In genomic region chr11:9664276-9665171, GRCh38 we compare ENCODE assay signal across 8 cellular contexts. TPM values are rescaled to one million over a fixed set of nuclear protein-coding genes. Genes with fewer than 3 reads are reported as not detected.
DNase-seq lines count a peak whose midpoint lies in the region; ATAC-seq and TF ChIP-seq lines count a peak whose summit lies in the region.

No MANE protein-coding gene starts in this region.

- H3K27me3 ChIP-seq in DOHH2 (ENCODE audit: control insufficient read depth, low read length) (no peaks in the 10 kb centered on the region), SK-N-SH (ENCODE audit: insufficient read depth) (no peaks in the 10 kb centered on the region)

- H3K4me2 ChIP-seq in DOHH2 (ENCODE audit: low read length) (peak overlapping the region; percentile 82), SK-N-SH (peak overlapping the region; percentile 80)

- 0 out of 2 replicates have a peak, but pooled peaks cover 3% of the 10 kb centered on the region for H3K9me3 ChIP-seq in DOHH2 (ENCODE audit: control insufficient read depth, insufficient read depth, low read length)
- H3K9me3 ChIP-seq in SK-N-SH, result peaks cover 21% of the 10 kb centered on the region; the same call in 1 of the 2 replicates

- H3F3A ChIP-seq in DOHH2 (ENCODE audit: control insufficient read depth, insufficient read depth) (peaks cover 37% of the 10 kb centered on the region), SK-N-SH (replicated peaks; ENCODE audit: insufficient read depth) (peaks cover 16% of the 10 kb centered on the region)

- no peak for TF ChIP-seq RAD21 in SK-N-SH (IDR thresholded peaks at IDR 0.05; ENCODE audit: low read length)

- CTCF ChIA-PET in SK-N-SH (lab: Yijun Ruan, JAX), result interaction anchor here (0.7 kb wide), 2 partner anchors 34 to 83 kb away, joined by 3 read pairs; no protein-coding TSS in a partner anchor

- peak overlapping the region; percentile 84 for H3K4me3 ChIP-seq in DOHH2 (ENCODE audit: low read length)
- peak overlapping the region; percentile 73 to 86 for H3K4me3 ChIP-seq in SK-N-SH (ENCODE audit: low read depth in 2 of 2, low read length in 1 of 2)

- WGBS in SK-N-SH (ENCODE audit: low lambda C conversion rate), result 9% methylated on average over 33 of the region's 43 CpGs

- no peak for TF ChIP-seq CTCF in DOHH2 (IDR thresholded peaks at IDR 0.05; ENCODE audit: low read depth, low read length, poor library complexity, severe bottlenecking)
- TF ChIP-seq CTCF in SK-N-SH (IDR thresholded peaks at IDR 0.05), result no peak

- DNase-seq in SK-N-SH, result no peak
- peak in 7 of 61 donors; percentile 20 to 57 (median 32) for DNase-seq in caudate nucleus (lab: John Stamatoyannopoulos, UW)
- DNase-seq in kidney tubule cell (ENCODE audit: low spot score), result peak; percentile 65
- peak; percentile 1 for DNase-seq in stimulated activated CD8-positive, alpha-beta memory T cell treated with anti-CD3 and anti-CD28 coated beads, Interleukin-15, amount 100 ng/mL, for 24 hours (ENCODE audit: low read depth)
- no peak for DNase-seq in NCI-H187 treated with DMSO at 0.1 percent for 48 hours (lab: John Stamatoyannopoulos, UW)

- H3K4me1 ChIP-seq in DOHH2 (ENCODE audit: control insufficient read depth, low read length) (peaks cover 59% of the 10 kb centered on the region), SK-N-SH (ENCODE audit: control insufficient read depth in 1 of 2, insufficient read depth in 2 of 2, low read depth in 1 of 2, low read length in 1 of 2) (peaks cover 0 to 4% of the 10 kb centered on the region in 2 experiments; a peak in 1 of 4 replicates)

- ATAC-seq in GM19372 (IDR thresholded peaks at IDR 0.05; ENCODE audit: low read depth, unreplicated experiment) (peak; percentile 37), HG03378 (IDR thresholded peaks at IDR 0.05; ENCODE audit: unreplicated experiment) (peak; percentile 22)

- POLR2A ChIA-PET in SK-N-SH (lab: Yijun Ruan, JAX), result interaction anchor here (0.8 to 1.0 kb wide), 2 partner anchors 9 to 91 kb away, joined by 3 read pairs; partner anchors contain the start of gene WEE1

- H3K36me3 ChIP-seq in DOHH2 (ENCODE audit: control insufficient read depth, low read length) (peaks cover 50% of the 10 kb centered on the region), SK-N-SH (replicated peaks in 1 of 2; ENCODE audit: control insufficient read depth in 1 of 2, insufficient read depth in 2 of 2, low read length in 1 of 2) (peaks cover 0 to 32% of the 10 kb centered on the region in 2 experiments)

- H2AFZ ChIP-seq in SK-N-SH (ENCODE audit: low read depth), result peak overlapping the region; percentile 86

- H3K27ac ChIP-seq in DOHH2 (ENCODE audit: low read depth, low read length) (peak overlapping the region; percentile 95), SK-N-SH (ENCODE audit: low read depth in 2 of 2, low read length in 1 of 2) (peak overlapping the region; percentile 31 to 77; a peak in 3 of 4 replicates), caudate nucleus (ENCODE audit: low read depth, low read length) (peak overlapping the region; percentile 87)

- H4K20me1 ChIP-seq in DOHH2 (ENCODE audit: control insufficient read depth, insufficient read depth, low read depth, low read length), result no peaks in the 10 kb centered on the region
- H4K20me1 ChIP-seq in SK-N-SH (ENCODE audit: insufficient read depth), result no peaks in the 10 kb centered on the region

- no peaks in the 10 kb centered on the region for H3K9me2 ChIP-seq in DOHH2 (replicated peaks; ENCODE audit: control insufficient read depth, low read length)
- no peaks in the 10 kb centered on the region for H3K9me2 ChIP-seq in SK-N-SH

- peaks cover 71% of the 10 kb centered on the region for H3K79me2 ChIP-seq in DOHH2 (ENCODE audit: control insufficient read depth, low read length)
- peaks cover 52% of the 10 kb centered on the region for H3K79me2 ChIP-seq in SK-N-SH (ENCODE audit: insufficient read depth)

- peak overlapping the region; percentile 87 for H3K9ac ChIP-seq in SK-N-SH

- no peak for TF ChIP-seq EP300 in SK-N-SH (IDR thresholded peaks at IDR 0.05; ENCODE audit: borderline replicate concordance in 1 of 2, low read depth in 1 of 2, low read length in 1 of 2)

TF ChIP-seq in SK-N-SH, 30 proteins besides CTCF, POLR2A, EP300 and RAD21:
- 0 out of 2 replicates have a peak, but pooled peaks have one; percentile 9 for TF ChIP-seq POLR2AphosphoS5 (IDR thresholded peaks at IDR 0.05; ENCODE audit: low read depth, low read length)
- no peak for TF ChIP-seq TAF1 (IDR thresholded peaks at IDR 0.05; ENCODE audit: borderline replicate concordance, low read depth, low read length)
- TF ChIP-seq FOSL2 (IDR thresholded peaks at IDR 0.05; ENCODE audit: borderline replicate concordance, low read depth), result no peak
- TF ChIP-seq NFIC (IDR thresholded peaks at IDR 0.05; ENCODE audit: borderline replicate concordance), result peak; percentile 53; the same call in 1 of the 2 replicates
- no peak for TF ChIP-seq ZBTB33 (IDR thresholded peaks at IDR 0.05; ENCODE audit: borderline replicate concordance, low read depth)

RNA-seq across cellular contexts. Expression of gene SWAP70, which starts 0.6 kb away (rescaled TPM):
- 10.6 and 11.9 TPM in 2 replicates for polyA plus RNA-seq in SK-N-SH (2012; rRNA removed)
- polyA plus RNA-seq in SK-N-SH (2012; cell fraction: cytosol; rRNA removed), result 14.5 and 15.9 TPM in 2 replicates
- polyA plus RNA-seq in SK-N-SH (2012; cell fraction: nucleus; rRNA removed), result 3.8 and 7.6 TPM in 2 replicates

Comparison
In these comparisons a context has a peak if more than half of its experiments do, and no peak if none do; other contexts are left out.
1. DNase-seq: peak in kidney tubule cell (single experiment) and stimulated activated CD8-positive, alpha-beta memory T cell treated with anti-CD3 and anti-CD28 coated beads, Interleukin-15, amount 100 ng/mL, for 24 hours (single experiment); none in SK-N-SH (single experiment) and NCI-H187 treated with DMSO at 0.1 percent for 48 hours (single experiment).
2. Peak in every context shown above with its lines, with median percentiles within 50 percentile points of each other: H3K27ac ChIP-seq.